Comparison of ENCODE assay signal across 8 cellular contexts in the genomic region with DNA sequence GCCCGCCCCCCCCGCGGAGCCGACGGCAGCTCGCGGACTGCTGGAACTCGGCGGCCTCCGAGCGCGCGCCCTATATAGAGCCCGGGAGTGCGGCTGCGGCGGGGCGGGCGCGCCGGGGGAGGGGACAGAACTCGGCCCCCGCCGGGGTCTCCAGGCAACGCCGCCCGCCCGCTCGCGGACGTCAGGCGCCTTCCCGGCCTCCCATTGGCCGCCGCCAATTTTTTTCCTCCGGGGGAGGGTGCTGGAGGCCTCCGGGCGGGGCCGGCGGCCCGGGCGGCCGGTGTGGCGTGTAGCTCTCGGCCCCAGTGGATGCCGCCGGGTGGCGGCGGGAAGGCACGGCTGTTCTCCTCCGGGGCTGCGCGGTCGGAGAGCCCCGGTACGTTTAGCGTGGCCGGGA. TPM values are rescaled to one million over a fixed set of nuclear protein-coding genes. Genes with fewer than 3 reads are reported as not detected.
A peak's percentile ranks its signal among the peaks of the same experiment; 100 is the strongest.
DNase-seq lines count a peak whose midpoint lies in the region; ATAC-seq and TF ChIP-seq lines count a peak whose summit lies in the region.

Gene ZFP36L2 (minus strand): TSS at position 49 of the 397 bp plus-strand sequence. CDS start 291 bp downstream, outside the sequence.

- intact Hi-C loops in left ventricle myocardium inferior (cut with micrococcal nuclease) (loop anchor here (5.0 to 10.0 kb wide), 3 partner anchors 92 to 282 kb away; no protein-coding TSS in a partner anchor), psoas muscle (cut with DNase I) (loop anchor here (2.0 to 5.0 kb wide), 5 partner anchors 94 to 264 kb away; no protein-coding TSS in a partner anchor), uterus (cut with DNase I; ENCODE audit: low total_unique reads) (loop anchor here (5.0 to 10.0 kb wide), 3 partner anchors 258 to 399 kb away; no protein-coding TSS in a partner anchor)

- H3K4me1 ChIP-seq in left ventricle myocardium inferior: peaks cover 84% of the 10 kb centered on the region
- peaks cover 36% of the 10 kb centered on the region for H3K4me1 ChIP-seq in psoas muscle
- H3K4me1 ChIP-seq in uterus: peaks cover 0 to 7% of the 10 kb centered on the region in 2 donors

- no peaks in the 10 kb centered on the region for H3K9me3 ChIP-seq in T-helper 17 cell (ENCODE audit: control insufficient read depth, low read length, poor library complexity, severe bottlenecking)
- no peaks in the 10 kb centered on the region for H3K9me3 ChIP-seq in left ventricle myocardium inferior (replicated peaks)
- no peaks in the 10 kb centered on the region for H3K9me3 ChIP-seq in psoas muscle
- H3K9me3 ChIP-seq in uterus: no peaks in the 10 kb centered on the region

- peaks cover 28% of the 10 kb centered on the region for H3K4me1 Mint-ChIP-seq in T-helper 17 cell

- TF ChIP-seq CTCF in left ventricle myocardium inferior (IDR thresholded peaks at IDR 0.05; ENCODE audit: borderline replicate concordance) (peak; percentile 14), psoas muscle (IDR thresholded peaks at IDR 0.05) (no peak), uterus (IDR thresholded peaks at IDR 0.05) (peak in 2 of 4 experiments; percentile 17 to 39)

- H3K36me3 Mint-ChIP-seq in T-helper 17 cell (ENCODE audit: low read depth): peaks cover 8% of the 10 kb centered on the region

- WGBS in psoas muscle, 3 donors: 0 to 1% (median 1%) methylated on average over 28 to 57 of the region's 58 CpGs

- peak; percentile 81 to 94 for DNase-seq in NCI-H187 (lab: John Stamatoyannopoulos, UW)
- DNase-seq in T-helper 17 cell: peak; percentile 92 to 95 (median 95)
- DNase-seq in amniotic stem cell (lab: John Stamatoyannopoulos, UW): peak; percentile 91
- DNase-seq in left ventricle myocardium inferior: peak; percentile 97
- peak; percentile 97 to 99 for DNase-seq in psoas muscle
- peak; percentile 96 to 97 for DNase-seq in uterus

- H3K27me3 Mint-ChIP-seq in T-helper 17 cell: no peaks in the 10 kb centered on the region

- H3K4me3 Mint-ChIP-seq in T-helper 17 cell: peak within 1 kb of the TSS; percentile 90

- H3K27me3 ChIP-seq in left ventricle myocardium inferior (ENCODE audit: low read depth) (no peaks in the 10 kb centered on the region), psoas muscle (ENCODE audit: insufficient read depth in 3 of 3, low read length in 2 of 3) (no peaks in the 10 kb centered on the region), uterus (no peaks in the 10 kb centered on the region)

- H3K4me3 ChIP-seq in left ventricle myocardium inferior (peak within 1 kb of the TSS; percentile 94), psoas muscle (peak within 1 kb of the TSS; percentile 75), uterus (peak within 1 kb of the TSS; percentile 90 to 94)

- peak; percentile 59 for ATAC-seq in GM18498 (IDR thresholded peaks at IDR 0.05; ENCODE audit: unreplicated experiment)
- peak; percentile 58 for ATAC-seq in HG02885 (IDR thresholded peaks at IDR 0.05; ENCODE audit: poor library complexity, unreplicated experiment)
- peak; percentile 76 for ATAC-seq in T-helper 17 cell
- peak; percentile 75 to 81 (median 77) for ATAC-seq in psoas muscle

- H3K27ac ChIP-seq in left ventricle myocardium inferior (replicated peaks): peak within 1 kb of the TSS; percentile 99
- peak within 1 kb of the TSS; percentile 91 for H3K27ac ChIP-seq in psoas muscle
- peak within 1 kb of the TSS; percentile 98 to 99 for H3K27ac ChIP-seq in uterus

- peak within 1 kb of the TSS; percentile 93 for H3K27ac Mint-ChIP-seq in T-helper 17 cell

- H3K36me3 ChIP-seq in left ventricle myocardium inferior (peaks cover 38% of the 10 kb centered on the region), psoas muscle (ENCODE audit: insufficient read depth in 1 of 2, low read depth in 1 of 2) (peaks cover 7 to 49% of the 10 kb centered on the region in 2 donors), uterus (no peaks in the 10 kb centered on the region)

- peak; percentile 97 for TF ChIP-seq POLR2A in uterus (IDR thresholded peaks at IDR 0.05)

RNA-seq across cellular contexts. Expression of gene ZFP36L2, which starts in this region (rescaled TPM):
- 100 to 1,000 TPM; 501 to 627 TPM for total RNA-seq in T-helper 17 cell
- 48.5 TPM for total RNA-seq in left ventricle myocardium inferior
- total RNA-seq in psoas muscle: 100 to 1,000 TPM in 1 of 4 donors, 10 to 100 TPM in 3; 48.9 to 103 (median 71.4) TPM
- 10 to 100 TPM; 26.3 to 36.7 (median 34.5) TPM for polyA plus RNA-seq in psoas muscle
- 100 to 1,000 TPM in 1 of 4 donors, 10 to 100 TPM in 3; 18.2 to 209 (median 67.2) TPM for total RNA-seq in uterus

Comparison
In these comparisons a context has a peak if more than half of its experiments do, and no peak if none do; other contexts are left out.
1. Peak in every context shown above with its lines: DNase-seq, ATAC-seq, H3K4me3 ChIP-seq and H3K27ac ChIP-seq.